1 cellular context compared by ENCODE assay signal in genomic region chr11:35598254-35599125, GRCh38.
TF ChIP-seq lines count a peak whose summit lies in the region.

No MANE protein-coding gene starts in this region.

TF ChIP-seq in SK-N-SH, 30 proteins besides CTCF, POLR2A, EP300 and RAD21 (continued from another document):
- TF ChIP-seq, protein P1, sequence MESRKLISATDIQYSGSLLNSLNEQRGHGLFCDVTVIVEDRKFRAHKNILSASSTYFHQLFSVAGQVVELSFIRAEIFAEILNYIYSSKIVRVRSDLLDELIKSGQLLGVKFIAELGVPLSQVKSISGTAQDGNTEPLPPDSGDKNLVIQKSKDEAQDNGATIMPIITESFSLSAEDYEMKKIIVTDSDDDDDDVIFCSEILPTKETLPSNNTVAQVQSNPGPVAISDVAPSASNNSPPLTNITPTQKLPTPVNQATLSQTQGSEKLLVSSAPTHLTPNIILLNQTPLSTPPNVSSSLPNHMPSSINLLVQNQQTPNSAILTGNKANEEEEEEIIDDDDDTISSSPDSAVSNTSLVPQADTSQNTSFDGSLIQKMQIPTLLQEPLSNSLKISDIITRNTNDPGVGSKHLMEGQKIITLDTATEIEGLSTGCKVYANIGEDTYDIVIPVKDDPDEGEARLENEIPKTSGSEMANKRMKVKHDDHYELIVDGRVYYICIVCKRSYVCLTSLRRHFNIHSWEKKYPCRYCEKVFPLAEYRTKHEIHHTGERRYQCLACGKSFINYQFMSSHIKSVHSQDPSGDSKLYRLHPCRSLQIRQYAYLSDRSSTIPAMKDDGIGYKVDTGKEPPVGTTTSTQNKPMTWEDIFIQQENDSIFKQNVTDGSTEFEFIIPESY (IDR thresholded peaks at IDR 0.05; ENCODE audit: borderline replicate concordance, low read depth) = no peak
- TF ChIP-seq TAF1 (IDR thresholded peaks at IDR 0.05; ENCODE audit: borderline replicate concordance, low read depth, low read length) = no peak
- TF ChIP-seq RCOR1 (IDR thresholded peaks at IDR 0.05; ENCODE audit: low read length) = no peak
- no peak for TF ChIP-seq GABPA (IDR thresholded peaks at IDR 0.05; ENCODE audit: low read depth)
- no peak for TF ChIP-seq RFX5 (IDR thresholded peaks at IDR 0.05; ENCODE audit: low read length)
- TF ChIP-seq NFIC (IDR thresholded peaks at IDR 0.05; ENCODE audit: borderline replicate concordance) = no peak
